Comparison of ENCODE assay signal across 21 cellular contexts in genomic region chr1:53598956-53599355, GRCh38.
"Had no signal": no experiment of that assay in that cellular context is flagged by ENCODE, and none has a peak within 500 bp of the region (broad histone marks: within the 10 kb centered on the region; RNA-seq: fewer than 3 reads in every experiment).

No MANE protein-coding gene starts in this region.

- H3K36me3 ChIP-seq: esophagus squamous epithelium, gastroesophageal sphincter, left ventricle myocardium inferior, lower lobe of right lung, right atrium auricular region, sigmoid colon, stomach, thoracic aorta, transverse colon had no signal

- H3K4me1 ChIP-seq: esophagus squamous epithelium, gastroesophageal sphincter, left ventricle myocardium inferior, lower lobe of right lung, right atrium auricular region, sigmoid colon, transverse colon had no signal

- H3K4me3 ChIP-seq: esophagus squamous epithelium, gastroesophageal sphincter, left ventricle myocardium inferior, lower lobe of right lung, right atrium auricular region, sigmoid colon, skin epidermis, stomach, thoracic aorta, transverse colon had no signal

- H3K9me3 ChIP-seq: esophagus squamous epithelium, gastroesophageal sphincter, left ventricle myocardium inferior, lower lobe of right lung, right atrium auricular region, sigmoid colon, stomach, thoracic aorta, transverse colon had no signal

- H3K36me3 Mint-ChIP-seq: memory B cell, mesothelial cell of epicardium had no signal

- DNase-seq: effector memory CD4-positive, alpha-beta T cell; esophagus squamous epithelium; foreskin fibroblast; glutamatergic neuron; islet precursor cell; left ventricle myocardium inferior; lower lobe of right lung; stimulated activated CD4-positive, alpha-beta T cell treated with anti-CD3 and anti-CD28 coated beads, Interleukin-12 subunit alpha, Interleukin-12 subunit beta, amount 100 ng/mL, for 4 hours; stimulated activated naive CD4-positive, alpha-beta T cell; stomach; substantia nigra; transverse colon had no signal

- H3K9me3 Mint-ChIP-seq: memory B cell, mesothelial cell of epicardium, nephron had no signal

- H3K27ac ChIP-seq: epithelial cell of prostate, esophagus squamous epithelium, gastroesophageal sphincter, left ventricle myocardium inferior, lower lobe of right lung, right atrium auricular region, sigmoid colon, skin epidermis, stomach, thoracic aorta, transverse colon had no signal

- H3K4me1 Mint-ChIP-seq: memory B cell, mesothelial cell of epicardium, nephron had no signal

- ATAC-seq: gastroesophageal sphincter, lower lobe of right lung had no signal

- H3K27ac Mint-ChIP-seq: memory B cell, mesothelial cell of epicardium had no signal

- H3K4me3 Mint-ChIP-seq: memory B cell, mesothelial cell of epicardium, nephron had no signal

- H3K27me3 ChIP-seq: esophagus squamous epithelium, gastroesophageal sphincter, right atrium auricular region, transverse colon had no signal
